ENCODE assay signal across 8 cellular contexts in the genomic region with DNA sequence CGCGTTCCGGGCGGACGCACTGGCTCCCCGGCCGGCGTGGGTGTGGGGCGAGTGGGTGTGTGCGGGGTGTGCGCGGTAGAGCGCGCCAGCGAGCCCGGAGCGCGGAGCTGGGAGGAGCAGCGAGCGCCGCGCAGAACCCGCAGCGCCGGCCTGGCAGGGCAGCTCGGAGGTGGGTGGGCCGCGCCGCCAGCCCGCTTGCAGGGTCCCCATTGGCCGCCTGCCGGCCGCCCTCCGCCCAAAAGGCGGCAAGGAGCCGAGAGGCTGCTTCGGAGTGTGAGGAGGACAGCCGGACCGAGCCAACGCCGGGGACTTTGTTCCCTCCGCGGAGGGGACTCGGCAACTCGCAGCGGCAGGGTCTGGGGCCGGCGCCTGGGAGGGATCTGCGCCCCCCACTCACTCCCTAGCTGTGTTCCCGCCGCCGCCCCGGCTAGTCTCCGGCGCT. TPM values are rescaled to one million over a fixed set of nuclear protein-coding genes. Genes with fewer than 3 reads are reported as not detected.
A peak's percentile ranks its signal among the peaks of the same experiment; 100 is the strongest.
DNase-seq lines count a peak whose midpoint lies in the region; ATAC-seq and TF ChIP-seq lines count a peak whose summit lies in the region.

DAPK1 (plus strand) TSS at position 264 of the 442 bp plus-strand sequence. CDS start 1,211 bp downstream, outside the sequence.

- POLR2A ChIA-PET in SK-N-SH (lab: Yijun Ruan, JAX), result interaction anchor here (0.6 to 1.0 kb wide), 2 partner anchors 92 to 159 kb away, joined by 3 to 8 read pairs; no protein-coding TSS in a partner anchor

- peaks cover 17% of the 10 kb centered on the region; the same call in 1 of the 2 replicates for H3K27me3 ChIP-seq in SK-N-SH (ENCODE audit: insufficient read depth)
- H3K27me3 ChIP-seq in transverse colon, result peaks cover 15% of the 10 kb centered on the region

- CTCF ChIA-PET in SK-N-SH (lab: Yijun Ruan, JAX), result interaction anchor here (0.7 to 4.9 kb wide), 35 partner anchors 8 to 1010 kb away, joined by 3 to 33 read pairs (median 4); partner anchors contain the start of gene CTSL

- ATAC-seq in GM18505 (IDR thresholded peaks at IDR 0.05; ENCODE audit: unreplicated experiment), result peak; percentile 63
- peak; percentile 40 for ATAC-seq in HG03175 (IDR thresholded peaks at IDR 0.05; ENCODE audit: unreplicated experiment)
- no peak for ATAC-seq in HG03135 (IDR thresholded peaks at IDR 0.05; ENCODE audit: unreplicated experiment)

- H3K4me2 ChIP-seq in SK-N-SH, result peak within 1 kb of the TSS; percentile 71

- no peaks in the 10 kb centered on the region for H3K9me3 ChIP-seq in SK-N-SH
- H3K9me3 ChIP-seq in mesodermal cell (ENCODE audit: control insufficient read depth, low read length), result no peaks in the 10 kb centered on the region
- H3K9me3 ChIP-seq in transverse colon, result no peaks in the 10 kb centered on the region

- under 1% methylated on average over 24 of the region's 55 CpGs for WGBS in SK-N-SH (ENCODE audit: low lambda C conversion rate)
- WGBS in mesodermal cell (ENCODE audit: insufficient coverage in 2 of 2), 2 experiments, result 0% methylated on average over 21 to 47 of the region's 55 CpGs
- WGBS in transverse colon (ENCODE audit: low coverage in 1 of 2), 2 donors, result 2% methylated on average over 21 of the region's 55 CpGs; no CpG with 5 or more reads in 1 of the 2 donors

- intact Hi-C loops in transverse colon (cut with DNase I; ENCODE audit: low total_unique reads), result no loop called here

- in situ Hi-C loops in transverse colon (cut with MboI; ENCODE audit: low pct_ligation_motif_present in 1 of 4, low pct_unique_long_range_greater_than_20kb in 1 of 4, low sequenced_read_pairs in 3 of 4), result no loop called here

- TF ChIP-seq RAD21 in SK-N-SH (IDR thresholded peaks at IDR 0.05; ENCODE audit: low read length), result peak; percentile 37

- H3K27ac ChIP-seq in SK-N-SH (ENCODE audit: low read depth in 2 of 2, low read length in 1 of 2) (peak within 1 kb of the TSS in 1 of 2 experiments; percentile 81; a peak in 2 of 4 replicates), mesodermal cell (ENCODE audit: low read depth, low read length, severe bottlenecking) (peak within 1 kb of the TSS; percentile 80), transverse colon (peak within 1 kb of the TSS; percentile 81 to 86 (median 84))

- H3K79me2 ChIP-seq in SK-N-SH (ENCODE audit: insufficient read depth), result no peaks in the 10 kb centered on the region

- H3K4me3 ChIP-seq in AG09309 (ENCODE audit: control insufficient read depth, low read depth, low read length) (peak within 1 kb of the TSS; percentile 44), SK-N-SH (ENCODE audit: low read depth in 2 of 2, low read length in 1 of 2) (peak within 1 kb of the TSS; percentile 48 to 55; a peak in 3 of 4 replicates), mesodermal cell (ENCODE audit: extremely low read depth, insufficient read depth, low read length, poor library complexity, severe bottlenecking) (peak within 1 kb of the TSS; percentile 81), transverse colon (peak within 1 kb of the TSS; percentile 59 to 81 (median 78))

- no peaks in the 10 kb centered on the region for H3K36me3 ChIP-seq in SK-N-SH (replicated peaks in 1 of 2; ENCODE audit: control insufficient read depth in 1 of 2, insufficient read depth in 2 of 2, low read length in 1 of 2)
- peaks cover 7% of the 10 kb centered on the region for H3K36me3 ChIP-seq in mesodermal cell (ENCODE audit: control insufficient read depth, insufficient read depth, low read length)
- no peaks in the 10 kb centered on the region for H3K36me3 ChIP-seq in transverse colon

- peak; percentile 69 for TF ChIP-seq POLR2A in GM18505 (IDR thresholded peaks at IDR 0.05; ENCODE audit: borderline replicate concordance, extremely low read depth, insufficient read depth, insufficient read length)
- no peak for TF ChIP-seq POLR2A in transverse colon (IDR thresholded peaks at IDR 0.05)

- H2AFZ ChIP-seq in SK-N-SH (ENCODE audit: low read depth), result 0 out of 2 replicates have a peak within 1 kb of the TSS, but pooled peaks have one; percentile 41

- H3K9ac ChIP-seq in SK-N-SH, result no peak within 1 kb of the TSS

- H3K4me1 ChIP-seq in SK-N-SH (ENCODE audit: control insufficient read depth in 1 of 2, insufficient read depth in 2 of 2, low read depth in 1 of 2, low read length in 1 of 2) (peaks cover 4 to 15% of the 10 kb centered on the region in 2 experiments; a peak in 3 of 4 replicates), mesodermal cell (ENCODE audit: control insufficient read depth, insufficient read depth, low read length, poor library complexity, severe bottlenecking) (peaks cover 16% of the 10 kb centered on the region), transverse colon (peaks cover 0 to 29% (median 20%) of the 10 kb centered on the region in 4 donors)

- TF ChIP-seq CTCF in AG09309 (IDR thresholded peaks at IDR 0.05; ENCODE audit: control insufficient read depth, insufficient read depth, low read depth, low read length, missing control alignments), result no peak
- no peak for TF ChIP-seq CTCF in SK-N-SH (IDR thresholded peaks at IDR 0.05)
- TF ChIP-seq CTCF in transverse colon (IDR thresholded peaks at IDR 0.05), result no peak

- DNase-seq in AG09309 (ENCODE audit: low read depth) (no peak), SK-N-SH (peak; percentile 95), epidermal melanocyte (ENCODE audit: insufficient read length, low spot score) (peak; percentile 65), transverse colon (peak; percentile 72)

- no peaks in the 10 kb centered on the region for H3F3A ChIP-seq in SK-N-SH (replicated peaks; ENCODE audit: insufficient read depth)

- no peaks in the 10 kb centered on the region for H4K20me1 ChIP-seq in SK-N-SH (ENCODE audit: insufficient read depth)

- no peak for TF ChIP-seq EP300 in SK-N-SH (IDR thresholded peaks at IDR 0.05; ENCODE audit: borderline replicate concordance in 1 of 2, low read depth in 1 of 2, low read length in 1 of 2)
- TF ChIP-seq EP300 in transverse colon (IDR thresholded peaks at IDR 0.05; ENCODE audit: low read depth), result no peak

- H3K9me2 ChIP-seq in SK-N-SH, result no peaks in the 10 kb centered on the region

TF ChIP-seq in SK-N-SH, 30 proteins besides CTCF, POLR2A, EP300 and RAD21:
- TF ChIP-seq MAX (IDR thresholded peaks at IDR 0.05; ENCODE audit: low read depth), result no peak
- peak; percentile 23; the same call in 1 of the 2 replicates for TF ChIP-seq SMC3 (IDR thresholded peaks at IDR 0.05; ENCODE audit: low read depth, low read length)
- peak; percentile 6 for TF ChIP-seq CHD2 (IDR thresholded peaks at IDR 0.05; ENCODE audit: low read length, partially characterized antibody)
- no peak for TF ChIP-seq USF1 (IDR thresholded peaks at IDR 0.05; ENCODE audit: borderline replicate concordance, low read depth)
- peak; percentile 59; the same call in 1 of the 2 replicates for TF ChIP-seq MXI1 (IDR thresholded peaks at IDR 0.05; ENCODE audit: low read depth, low read length)
- no peak for TF ChIP-seq YY1 (IDR thresholded peaks at IDR 0.05; ENCODE audit: low read depth)
- peak; percentile 22; the same call in 1 of the 2 replicates for TF ChIP-seq NRF1 (IDR thresholded peaks at IDR 0.05; ENCODE audit: low read depth, low read length)
TF ChIP-seq in SK-N-SH: peak in this region for 4.

RNA-seq across cellular contexts. Expression of gene DAPK1, which starts in this region (rescaled TPM):
- 0.61 and 0.70 TPM in 2 replicates for polyA plus RNA-seq in SK-N-SH (2012; rRNA removed)
- 0.46 and 0.89 TPM in 2 replicates for polyA plus RNA-seq in SK-N-SH (2012; cell fraction: cytosol; rRNA removed)
- 1.1 and 1.8 TPM in 2 replicates for polyA plus RNA-seq in SK-N-SH (2012; cell fraction: nucleus; rRNA removed)
- polyA plus RNA-seq in mesodermal cell (2013, experiment 1 of 2), result 26.4 TPM
- 21.0 TPM for polyA plus RNA-seq in mesodermal cell (2013, experiment 2 of 2)
- 10 to 100 TPM; 14.5 to 28.3 (median 20.7) TPM for total RNA-seq in transverse colon
